Comparison of ENCODE assay signal across 16 cellular contexts in genomic region chr3:111781561-111782446, GRCh38.
A peak's percentile ranks its signal among the peaks of the same experiment; 100 is the strongest.
DNase-seq lines count a peak whose midpoint lies in the region; ATAC-seq lines count a peak whose summit lies in the region.
"Had no signal": no experiment of that assay in that cellular context is flagged by ENCODE, and none has a peak within 500 bp of the region (broad histone marks: within the 10 kb centered on the region; RNA-seq: fewer than 3 reads in every experiment).

No MANE protein-coding gene starts in this region.

- no peak overlapping the region for H2BK120ac ChIP-seq in mesenchymal stem cell (ENCODE audit: low read depth, low read length)

- no peak overlapping the region for H3K4ac ChIP-seq in mesenchymal stem cell (ENCODE audit: low read depth in 1 of 2, low read length in 2 of 2)

- H2BK5ac ChIP-seq in mesenchymal stem cell (ENCODE audit: low read depth, low read length, poor library complexity, severe bottlenecking) = no peak overlapping the region

- WGBS in mesenchymal stem cell = 91% methylated on average over 3 of the region's 5 CpGs

- H3K4me3 ChIP-seq in Karpas-422 (ENCODE audit: low read length) = no peak overlapping the region
- H3K4me3 ChIP-seq in mesenchymal stem cell (ENCODE audit: insufficient read depth in 1 of 2, low read depth in 1 of 2, low read length in 2 of 2) = no peak overlapping the region
- H3K4me3 ChIP-seq in subcutaneous abdominal adipose tissue (ENCODE audit: low read depth in 1 of 5, low read length in 5 of 5) = no peak overlapping the region

- H3K4me2 ChIP-seq in Karpas-422 (ENCODE audit: low read depth, low read length, poor library complexity, severe bottlenecking) (peak overlapping the region; percentile 21), mesenchymal stem cell (ENCODE audit: low read length, poor library complexity, severe bottlenecking) (no peak overlapping the region)

- H4K8ac ChIP-seq in mesenchymal stem cell (ENCODE audit: low read length) = no peak overlapping the region

- H3K9ac ChIP-seq in Karpas-422 (ENCODE audit: low read length) = no peak overlapping the region; the same call in 1 of the 2 replicates
- peak overlapping the region; percentile 52 for H3K9ac ChIP-seq in mesenchymal stem cell (ENCODE audit: low read length)
- H3K9ac ChIP-seq in subcutaneous abdominal adipose tissue (ENCODE audit: low read length in 5 of 5) = peak overlapping the region in 1 of 5 donors; percentile 21

- no peaks in the 10 kb centered on the region for H3K9me3 ChIP-seq in Karpas-422 (ENCODE audit: low read length)
- no peaks in the 10 kb centered on the region for H3K9me3 ChIP-seq in mesenchymal stem cell (ENCODE audit: control insufficient read depth, low read length)
- no peaks in the 10 kb centered on the region for H3K9me3 ChIP-seq in subcutaneous abdominal adipose tissue (ENCODE audit: control insufficient read depth in 5 of 5, low read length in 5 of 5)
- H3K9me3 ChIP-seq: BE2C had no signal

- H3K27me3 ChIP-seq in Karpas-422 (ENCODE audit: low read length) (no peaks in the 10 kb centered on the region; the same call in 1 of the 2 replicates), mesenchymal stem cell (ENCODE audit: control insufficient read depth in 1 of 2, insufficient read depth in 1 of 2, low read length in 2 of 2) (no peaks in the 10 kb centered on the region), subcutaneous abdominal adipose tissue (ENCODE audit: control insufficient read depth in 5 of 5, insufficient read depth in 4 of 5, low read length in 5 of 5) (no peaks in the 10 kb centered on the region)
- H3K27me3 ChIP-seq: BE2C had no signal

- peak overlapping the region; percentile 1 for H2AK5ac ChIP-seq in mesenchymal stem cell (ENCODE audit: low read length, severe bottlenecking)

- no peak overlapping the region for H3K14ac ChIP-seq in mesenchymal stem cell (ENCODE audit: low read length in 2 of 2)

- no peaks in the 10 kb centered on the region for H3K79me1 ChIP-seq in mesenchymal stem cell (replicated peaks; ENCODE audit: low read length, poor library complexity, severe bottlenecking)

- no peak overlapping the region for H4K91ac ChIP-seq in mesenchymal stem cell (ENCODE audit: low read length)

- H3K9me2 ChIP-seq in Karpas-422 (replicated peaks; ENCODE audit: insufficient read depth, low read length) = no peaks in the 10 kb centered on the region

- H3K36me3 ChIP-seq in Karpas-422 (ENCODE audit: insufficient read depth, low read length) (no peaks in the 10 kb centered on the region), mesenchymal stem cell (ENCODE audit: control insufficient read depth in 1 of 2, insufficient read depth in 2 of 2, low read depth in 1 of 2, low read length in 2 of 2) (no peaks in the 10 kb centered on the region), subcutaneous abdominal adipose tissue (ENCODE audit: control insufficient read depth in 5 of 5, insufficient read depth in 5 of 5, low read length in 5 of 5) (no peaks in the 10 kb centered on the region)
- H3K36me3 ChIP-seq: BE2C had no signal

- H3K27ac ChIP-seq in Karpas-422 (ENCODE audit: low read length) = no peak overlapping the region
- peak overlapping the region; percentile 53 for H3K27ac ChIP-seq in mesenchymal stem cell (ENCODE audit: low read length, poor library complexity, severe bottlenecking)
- H3K27ac ChIP-seq in subcutaneous abdominal adipose tissue (ENCODE audit: low read depth, low read length) = peak overlapping the region; percentile 83

- ATAC-seq in HG03045 (IDR thresholded peaks at IDR 0.05; ENCODE audit: unreplicated experiment) = no peak
- ATAC-seq: naive thymus-derived CD8-positive, alpha-beta T cell; stimulated activated naive CD8-positive, alpha-beta T cell treated with anti-CD3 and anti-CD28 coated beads, Interleukin-15, amount 100 ng/mL, for 72 hours; T-helper 17 cell had no signal

- H3K23ac ChIP-seq in mesenchymal stem cell (ENCODE audit: low read length in 2 of 2) = no peak overlapping the region

- H2AFZ ChIP-seq in Karpas-422 (ENCODE audit: low read length) = 0 out of 2 replicates have a peak overlapping the region, but pooled peaks have one; percentile 18
- no peak overlapping the region for H2AFZ ChIP-seq in mesenchymal stem cell (ENCODE audit: low read depth, low read length)

- H3K18ac ChIP-seq in mesenchymal stem cell (ENCODE audit: low read depth in 1 of 2, low read length in 2 of 2) = no peak overlapping the region

- H3K4me1 ChIP-seq in Karpas-422 (ENCODE audit: low read length) = peaks cover 25% of the 10 kb centered on the region
- H3K4me1 ChIP-seq in mesenchymal stem cell (ENCODE audit: control insufficient read depth, insufficient read depth, low read depth, low read length) = peaks cover 1% of the 10 kb centered on the region
- H3K4me1 ChIP-seq in subcutaneous abdominal adipose tissue (ENCODE audit: control insufficient read depth in 5 of 5, insufficient read depth in 5 of 5, low read length in 5 of 5) = peaks cover 0 to 38% (median 26%) of the 10 kb centered on the region in 5 donors
- H3K4me1 ChIP-seq: BE2C had no signal

- no peak for DNase-seq in Karpas-422
- peak; percentile 30 for DNase-seq in astrocyte of the hippocampus (ENCODE audit: low read depth, low spot score)
- no peak for DNase-seq in mesenchymal stem cell
- no peak for DNase-seq in HUDEP-2 (lab: John Stamatoyannopoulos, UW; ENCODE audit: unreplicated experiment in 76 of 76)
- no peak for DNase-seq in SIG-M5 (lab: John Stamatoyannopoulos, UW)
- DNase-seq: BE2C; endodermal cell; MM.1S; naive thymus-derived CD8-positive, alpha-beta T cell; NCI-H187; NCI-H510A; SHP77; stimulated activated naive CD8-positive, alpha-beta T cell treated with anti-CD3 and anti-CD28 coated beads, Interleukin-15, amount 100 ng/mL, for 72 hours; T-helper 17 cell had no signal

- no peaks in the 10 kb centered on the region for H4K20me1 ChIP-seq in Karpas-422 (ENCODE audit: insufficient read depth, low read depth, low read length)

- H3K79me2 ChIP-seq in Karpas-422 (ENCODE audit: low read length) = no peaks in the 10 kb centered on the region

- no peak overlapping the region for H2BK15ac ChIP-seq in mesenchymal stem cell (ENCODE audit: low read depth, poor library complexity, severe bottlenecking)

- H2BK12ac ChIP-seq in mesenchymal stem cell (ENCODE audit: low read length in 2 of 2) = no peak overlapping the region
